In genomic region chr22:46846832-46847355, GRCh38 we compare ENCODE assay signal across 16 cellular contexts.
"Had no signal": no experiment of that assay in that cellular context is flagged by ENCODE, and none has a peak within 500 bp of the region (broad histone marks: within the 10 kb centered on the region; RNA-seq: fewer than 3 reads in every experiment).

No MANE protein-coding gene starts in this region.

- H3K4me1 ChIP-seq: neural progenitor cell had no signal

- DNase-seq: activated CD8-positive, alpha-beta T cell treated with anti-CD3 and anti-CD28 coated beads, Interleukin-2, amount 10 ng/mL, durations not matched to agents 7 days and 5 days; erythroblast; foreskin melanocyte; glutamatergic neuron; left ventricle myocardium inferior; ovary; SHP77 treated with DMSO at 0.1 percent for 48 hours; sigmoid colon; substantia nigra; tibial artery had no signal

- H3K36me3 ChIP-seq: cardiac muscle cell, neural progenitor cell, ovary, sigmoid colon had no signal

- H3K27me3 ChIP-seq: ascending aorta, cardiac muscle cell, neural progenitor cell, ovary, sigmoid colon, tibial artery had no signal

- ATAC-seq: activated CD8-positive, alpha-beta T cell treated with anti-CD3 and anti-CD28 coated beads, Interleukin-2, amount 10 ng/mL, durations not matched to agents 7 days and 5 days; stimulated activated naive CD8-positive, alpha-beta T cell treated with anti-CD3 and anti-CD28 coated beads, Interleukin-15, Interleukin-2, amounts not matched to agents 100 U/mL and 50 U/mL, for 24 hours had no signal

- H3K4me3 ChIP-seq: ascending aorta, cardiac muscle cell, left ventricle myocardium inferior, neural progenitor cell, ovary, sigmoid colon, tibial artery had no signal

- H3K4me3 Mint-ChIP-seq: activated CD4-positive, alpha-beta T cell treated with anti-CD3 and anti-CD28 coated beads, Interleukin-2, amount 10 ng/mL, durations not matched to agents 7 days and 5 days; activated CD8-positive, alpha-beta T cell treated with anti-CD3 and anti-CD28 coated beads, Interleukin-2, amount 10 ng/mL, durations not matched to agents 7 days and 5 days; activated T-cell treated with anti-CD3 and anti-CD28 coated beads, Interleukin-2, amount 50 U/mL, for 72 hours; neural progenitor cell had no signal

- H3K27ac ChIP-seq: ascending aorta, cardiac muscle cell, left ventricle myocardium inferior, neural progenitor cell, ovary, sigmoid colon, tibial artery had no signal

- H3K4me1 Mint-ChIP-seq: neural progenitor cell had no signal

- H3K27ac Mint-ChIP-seq: activated CD4-positive, alpha-beta T cell treated with anti-CD3 and anti-CD28 coated beads, Interleukin-2, amount 10 ng/mL, durations not matched to agents 7 days and 5 days; activated T-cell treated with anti-CD3 and anti-CD28 coated beads, Interleukin-2, amount 50 U/mL, for 72 hours; neural progenitor cell had no signal

- H3K9me3 ChIP-seq: ascending aorta, left ventricle myocardium inferior, ovary, sigmoid colon, tibial artery had no signal

- H3K27me3 Mint-ChIP-seq: activated CD4-positive, alpha-beta T cell treated with anti-CD3 and anti-CD28 coated beads, Interleukin-2, amount 10 ng/mL, durations not matched to agents 7 days and 5 days had no signal

- H3K9me3 Mint-ChIP-seq: activated CD4-positive, alpha-beta T cell treated with anti-CD3 and anti-CD28 coated beads, Interleukin-2, amount 10 ng/mL, durations not matched to agents 7 days and 5 days; activated T-cell treated with anti-CD3 and anti-CD28 coated beads, Interleukin-2, amount 50 U/mL, for 72 hours; neural progenitor cell had no signal
